8 cellular contexts compared by ENCODE assay signal in the genomic region with DNA sequence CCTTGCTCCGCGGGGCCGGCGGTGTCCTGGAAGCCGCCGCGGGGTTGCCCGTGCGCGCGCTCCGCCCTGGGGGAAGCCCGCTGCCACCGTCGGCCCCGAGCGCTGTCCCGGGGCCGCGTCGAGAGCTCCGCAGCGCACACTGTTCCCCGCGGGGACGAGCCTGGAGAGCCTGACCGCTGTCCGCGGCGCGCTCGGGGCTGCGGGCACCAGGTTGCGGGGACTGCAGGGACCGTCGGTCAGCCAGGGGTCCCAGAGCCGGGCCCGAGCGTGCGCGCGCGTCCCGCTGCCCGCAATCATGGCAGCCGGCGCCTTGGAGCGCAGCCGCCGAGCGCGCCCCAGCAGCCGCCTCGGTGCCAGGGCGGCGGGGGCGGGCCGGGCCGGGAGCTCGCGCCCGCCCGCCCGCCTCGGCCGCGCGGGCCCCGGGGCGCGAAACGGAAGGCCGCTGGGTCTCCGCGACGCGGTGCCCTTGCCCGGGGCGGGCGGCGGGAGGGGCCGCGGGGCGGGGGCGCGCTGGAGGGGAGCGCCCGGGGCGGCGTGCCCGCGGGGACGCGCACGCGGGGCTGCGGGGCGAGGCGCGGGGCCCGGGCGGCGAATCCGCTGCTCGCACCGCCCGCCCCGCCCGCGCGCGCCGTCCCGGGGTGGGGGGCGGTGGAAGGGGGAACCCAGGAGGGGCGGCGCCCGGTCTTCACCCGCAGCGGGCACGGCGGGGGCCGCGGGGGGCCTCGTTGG.
DNase-seq lines count a peak whose midpoint lies in the region; ATAC-seq, FAIRE-seq and TF ChIP-seq lines count a peak whose summit lies in the region.

No MANE protein-coding gene starts in this region.

- H3K27ac ChIP-seq in CD8-positive, alpha-beta T cell (ENCODE audit: low read depth, low read length) = peak overlapping the region; percentile 35
- H3K27ac ChIP-seq in adipose tissue (ENCODE audit: low read depth, low read length) = peak overlapping the region; percentile 100

- peak; percentile 54 for ATAC-seq in CD8-positive, alpha-beta T cell
- no peak for ATAC-seq in GM18520 (IDR thresholded peaks at IDR 0.05; ENCODE audit: unreplicated experiment)

- POLR2A ChIA-PET in CD8-positive, alpha-beta T cell (lab: Charles Lee) = interaction anchor here (0.9 to 1.6 kb wide), 2 partner anchors 13 to 17 kb away, joined by 3 to 5 read pairs; no protein-coding TSS in a partner anchor

- CTCF ChIA-PET in CD8-positive, alpha-beta T cell (lab: Charles Lee) = interaction anchor here (1.9 kb wide), 1 partner anchor 65 kb away, joined by 6 read pairs; no protein-coding TSS in a partner anchor

- no peaks in the 10 kb centered on the region for H3K27me3 Mint-ChIP-seq in CD8-positive, alpha-beta T cell (ENCODE audit: low read depth)

- peak in 3 of 7 experiments; percentile 17 to 34 (median 22) for DNase-seq in CD8-positive, alpha-beta T cell
- DNase-seq in H7 (peak; percentile 93), RCC 7860 (ENCODE audit: low spot score) (peak; percentile 41), hippocampal formation (lab: John Stamatoyannopoulos, UW) (peak; percentile 69 to 83), retinal pigment epithelial cell (ENCODE audit: low read depth) (no peak), NCI-H226 (no peak)

- H3K9me3 ChIP-seq in CD8-positive, alpha-beta T cell (ENCODE audit: low read length) = no peaks in the 10 kb centered on the region

- H3K27ac Mint-ChIP-seq in CD8-positive, alpha-beta T cell = no peak overlapping the region

- H3K27me3 ChIP-seq in CD8-positive, alpha-beta T cell (ENCODE audit: insufficient read depth, low read length) = no peaks in the 10 kb centered on the region
- H3K27me3 ChIP-seq in H7 (ENCODE audit: control insufficient read depth, insufficient read depth, low read length) = peaks cover 40% of the 10 kb centered on the region

- no peaks in the 10 kb centered on the region for H3K9me3 Mint-ChIP-seq in CD8-positive, alpha-beta T cell

- H3K4me3 ChIP-seq in CD8-positive, alpha-beta T cell (ENCODE audit: low read depth, low read length) = peak overlapping the region; percentile 70
- H3K4me3 ChIP-seq in H7 (ENCODE audit: insufficient read depth, low read depth, low read length) = peak overlapping the region; percentile 65
- peak overlapping the region; percentile 68 for H3K4me3 ChIP-seq in retinal pigment epithelial cell (ENCODE audit: low read length)

- peaks cover 2% of the 10 kb centered on the region for H3K36me3 Mint-ChIP-seq in CD8-positive, alpha-beta T cell

- peaks cover 34% of the 10 kb centered on the region for H3K4me1 ChIP-seq in CD8-positive, alpha-beta T cell (ENCODE audit: insufficient read depth, low read length)

- no peak for FAIRE-seq in RCC 7860 (lab: Jason Lieb, UNC)

- intact Hi-C loops in CD8-positive, alpha-beta T cell (cut with DNase I, micrococcal nuclease) = loop anchor here (1.0 to 5.0 kb wide), 3 partner anchors 13 to 58 kb away; no protein-coding TSS in a partner anchor

- no peaks in the 10 kb centered on the region for H3K36me3 ChIP-seq in CD8-positive, alpha-beta T cell (ENCODE audit: insufficient read depth, low read length)
- H3K36me3 ChIP-seq in H7 (replicated peaks; ENCODE audit: control insufficient read depth, insufficient read depth, low read length) = no peaks in the 10 kb centered on the region

- H3K4me1 Mint-ChIP-seq in CD8-positive, alpha-beta T cell (ENCODE audit: low read depth) = peaks cover 40% of the 10 kb centered on the region

- WGBS in adipose tissue, 3 donors = 0 to 1% (median 1%) methylated on average over 47 to 122 of the region's 125 CpGs

- no peak for TF ChIP-seq CTCF in CD8-positive, alpha-beta T cell (IDR thresholded peaks at IDR 0.05)
- TF ChIP-seq CTCF in retinal pigment epithelial cell (conservative IDR thresholded peaks at IDR 0.05; ENCODE audit: low read depth, low read length) = no peak

- peak overlapping the region; percentile 78 for H3K4me3 Mint-ChIP-seq in CD8-positive, alpha-beta T cell

Comparison
In these comparisons a context has a peak if more than half of its experiments do, and no peak if none do; other contexts are left out.
1. DNase-seq: peak in H7 (single experiment), RCC 7860 (single experiment) and hippocampal formation (2 of 2); none in retinal pigment epithelial cell (single experiment) and NCI-H226 (single experiment).
2. Peak in every context shown above with its lines, with median percentiles within 50 percentile points of each other: H3K4me3 ChIP-seq.